11 cellular contexts compared by ENCODE assay signal in genomic region chr3:42205800-42206514, GRCh38.
DNase-seq lines count a peak whose midpoint lies in the region; ATAC-seq, FAIRE-seq and TF ChIP-seq lines count a peak whose summit lies in the region.
"Had no signal": no experiment of that assay in that cellular context is flagged by ENCODE, and none has a peak within 500 bp of the region (broad histone marks: within the 10 kb centered on the region; RNA-seq: fewer than 3 reads in every experiment).

No MANE protein-coding gene starts in this region.

- H3K27me3 Mint-ChIP-seq in chondrocyte (ENCODE audit: low read depth): no peaks in the 10 kb centered on the region
- H3K27me3 Mint-ChIP-seq: stimulated activated naive CD8-positive, alpha-beta T cell treated with anti-CD3 and anti-CD28 coated beads, Interleukin-15, amount 100 ng/mL, for 72 hours; T-cell had no signal

- H3K9me3 ChIP-seq in pancreas: no peaks in the 10 kb centered on the region

- DNase-seq in chondrocyte (ENCODE audit: low spot score) (no peak), NOMO-1 treated with DMSO at 0.1 percent for 48 hours (lab: John Stamatoyannopoulos, UW; ENCODE audit: unreplicated experiment) (no peak), pancreas (no peak), SIG-M5 (lab: John Stamatoyannopoulos, UW) (no peak), inferior parietal cortex (ENCODE audit: extremely low spot score) (no peak)
- DNase-seq: aorta; stimulated activated naive CD8-positive, alpha-beta T cell treated with anti-CD3 and anti-CD28 coated beads, Interleukin-15, amount 100 ng/mL, for 72 hours; T-cell had no signal

- no peak for FAIRE-seq in pancreas (lab: Jason Lieb, UNC)

- no peaks in the 10 kb centered on the region for H3K27me3 ChIP-seq in pancreas

- no peak overlapping the region for H3K27ac ChIP-seq in pancreas

- ATAC-seq in GM18867 (IDR thresholded peaks at IDR 0.05; ENCODE audit: unreplicated experiment) (peak; percentile 90), GM21390 (IDR thresholded peaks at IDR 0.05; ENCODE audit: unreplicated experiment) (peak; percentile 96), HG03045 (IDR thresholded peaks at IDR 0.05; ENCODE audit: unreplicated experiment) (peak; percentile 79), pancreas (no peak)
- ATAC-seq: stimulated activated naive CD8-positive, alpha-beta T cell treated with anti-CD3 and anti-CD28 coated beads, Interleukin-15, amount 100 ng/mL, for 72 hours; T-cell had no signal

- peak overlapping the region; percentile 27 for H3K27ac Mint-ChIP-seq in chondrocyte (ENCODE audit: unreplicated experiment)
- H3K27ac Mint-ChIP-seq: T-cell had no signal

- peaks cover 0 to 27% (median 9%) of the 10 kb centered on the region in 3 donors for H3K36me3 ChIP-seq in pancreas

- H3K4me3 ChIP-seq in pancreas: no peak overlapping the region

- H3K36me3 Mint-ChIP-seq in chondrocyte (ENCODE audit: low read depth): peaks cover 46% of the 10 kb centered on the region

- H3K9me3 Mint-ChIP-seq in chondrocyte (ENCODE audit: low read depth): peaks cover 3% of the 10 kb centered on the region

- intact Hi-C loops in pancreas (cut with DNase I): no loop called here

- H3K4me1 Mint-ChIP-seq in chondrocyte (ENCODE audit: low read depth): no peaks in the 10 kb centered on the region

- WGBS in pancreas, 2 donors: 98 to 99% methylated on average over 4 of the region's 4 CpGs

- TF ChIP-seq CTCF in chondrocyte (IDR thresholded peaks at IDR 0.05) (no peak), pancreas (IDR thresholded peaks at IDR 0.05) (no peak)

- no peak overlapping the region for H3K4me3 Mint-ChIP-seq in chondrocyte (ENCODE audit: unreplicated experiment)
- H3K4me3 Mint-ChIP-seq: stimulated activated naive CD8-positive, alpha-beta T cell treated with anti-CD3 and anti-CD28 coated beads, Interleukin-15, amount 100 ng/mL, for 72 hours; T-cell had no signal

- no peaks in the 10 kb centered on the region for H3K4me1 ChIP-seq in pancreas

Comparison
In these comparisons a context has a peak if more than half of its experiments do, and no peak if none do; other contexts are left out.
1. ATAC-seq: peak in GM18867 (single experiment), GM21390 (single experiment) and HG03045 (single experiment); none in pancreas (0 of 4).